ENCODE assay signal across 22 cellular contexts in the genomic region with DNA sequence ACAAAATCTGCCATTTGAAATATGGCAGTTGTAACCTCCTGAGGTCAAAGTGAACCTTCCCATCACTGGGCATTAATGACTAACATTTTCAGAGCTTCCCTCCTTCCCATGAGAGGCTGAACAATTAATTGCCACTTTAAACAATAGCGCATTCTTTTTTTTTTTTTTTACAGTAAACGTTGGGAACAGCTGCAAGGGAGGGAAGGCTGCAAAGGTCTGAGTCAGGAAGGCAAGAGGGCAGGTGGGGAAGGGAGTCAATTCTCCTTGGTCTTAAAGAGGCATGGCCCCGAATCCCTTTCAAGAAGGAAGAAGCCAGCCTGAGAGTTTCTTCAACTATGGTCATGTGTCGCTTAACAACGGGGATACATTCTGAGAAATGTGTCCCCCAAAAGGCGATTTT. TPM values are rescaled to one million over a fixed set of nuclear protein-coding genes. Genes with fewer than 3 reads are reported as not detected.
DNase-seq lines count a peak whose midpoint lies in the region; ATAC-seq and TF ChIP-seq lines count a peak whose summit lies in the region.
"Had no signal": no experiment of that assay in that cellular context is flagged by ENCODE, and none has a peak within 500 bp of the region (broad histone marks: within the 10 kb centered on the region; RNA-seq: fewer than 3 reads in every experiment).

No MANE protein-coding gene starts in this region.

- H3K9me3 ChIP-seq in smooth muscle cell (replicated peaks; ENCODE audit: low read depth) (no peaks in the 10 kb centered on the region), HAP-1 (no peaks in the 10 kb centered on the region)
- H3K9me3 ChIP-seq: tibial nerve had no signal

- H3K4me1 ChIP-seq in smooth muscle cell (ENCODE audit: low read depth): no peaks in the 10 kb centered on the region
- no peaks in the 10 kb centered on the region for H3K4me1 ChIP-seq in HAP-1
- H3K4me1 ChIP-seq: parathyroid adenoma, tibial nerve had no signal

- H3F3A ChIP-seq in smooth muscle cell (ENCODE audit: low read depth): no peaks in the 10 kb centered on the region

- no peaks in the 10 kb centered on the region for H4K20me1 ChIP-seq in smooth muscle cell (ENCODE audit: low read depth)

- H3K9ac ChIP-seq in smooth muscle cell (ENCODE audit: low read depth): no peak overlapping the region
- H3K9ac ChIP-seq: parathyroid adenoma had no signal

- no peaks in the 10 kb centered on the region for H3K79me2 ChIP-seq in smooth muscle cell (ENCODE audit: low read depth)
- H3K79me2 ChIP-seq: parathyroid adenoma had no signal

- in situ Hi-C loops in HAP-1 (cut with MboI; ENCODE audit: low sequenced_read_pairs): no loop called here

- H3K36me3 ChIP-seq in smooth muscle cell (ENCODE audit: low read depth) (no peaks in the 10 kb centered on the region), HAP-1 (replicated peaks) (no peaks in the 10 kb centered on the region)
- H3K36me3 ChIP-seq: cardiac muscle cell, tibial nerve had no signal

- no peak for TF ChIP-seq CTCF in smooth muscle cell (IDR thresholded peaks at IDR 0.05; ENCODE audit: borderline replicate concordance, insufficient read depth, poor library complexity, severe bottlenecking)

- WGBS in smooth muscle cell (ENCODE audit: low lambda C conversion rate): 73% methylated on average over 6 of the region's 6 CpGs

- H2AFZ ChIP-seq in smooth muscle cell (ENCODE audit: low read depth): no peak overlapping the region
- H2AFZ ChIP-seq: parathyroid adenoma, PC-9 had no signal

- peak; percentile 14 to 40 for DNase-seq in NCI-H526 (lab: John Stamatoyannopoulos, UW)
- DNase-seq in NCI-H526 treated with DMSO at 0.1 percent for 48 hours (lab: John Stamatoyannopoulos, UW): no peak
- DNase-seq in NCI-H69 (lab: John Stamatoyannopoulos, UW): peak; percentile 77
- DNase-seq in left kidney (ENCODE audit: low read depth, low spot score): peak; percentile 54
- DNase-seq in smooth muscle cell (lab: John Stamatoyannopoulos, UW; ENCODE audit: unreplicated experiment): no peak
- no peak for DNase-seq in activated CD8-positive, alpha-beta memory T cell treated with anti-CD3 and anti-CD28 coated beads, Interleukin-2, amount 50 U/mL, for 48 hours
- DNase-seq in HAP-1 (ENCODE audit: low spot score in 2 of 2): no peak
- DNase-seq: 8988T; activated CD4-positive, alpha-beta T cell treated with anti-CD3 and anti-CD28 coated beads, Interleukin-2, amount 50 U/mL, for 4 hours; activated T-cell treated with anti-CD3 and anti-CD28 coated beads, Interleukin-2, amount 50 U/mL, for 24 hours; kidney; NCI-H1048; NCI-H446; stimulated activated CD4-positive, alpha-beta T cell treated with anti-CD3 and anti-CD28 coated beads, Interleukin-12 subunit alpha, Interleukin-12 subunit beta, amount 100 ng/mL, for 4 hours; stimulated activated naive CD4-positive, alpha-beta T cell had no signal

- no peak overlapping the region for H3K4me3 ChIP-seq in smooth muscle cell
- no peak overlapping the region for H3K4me3 ChIP-seq in HAP-1
- H3K4me3 ChIP-seq: cardiac muscle cell, PC-9, tibial nerve had no signal

- H3K4me2 ChIP-seq in smooth muscle cell: no peak overlapping the region
- H3K4me2 ChIP-seq: PC-9 had no signal

- H3K27me3 ChIP-seq in smooth muscle cell (ENCODE audit: low read depth) (no peaks in the 10 kb centered on the region), HAP-1 (ENCODE audit: low read depth) (no peaks in the 10 kb centered on the region)
- H3K27me3 ChIP-seq: cardiac muscle cell, tibial nerve had no signal

- H3K27ac ChIP-seq in smooth muscle cell (ENCODE audit: low read depth): peak overlapping the region; percentile 15
- H3K27ac ChIP-seq: C4-2B, cardiac muscle cell, parathyroid adenoma, PC-9, tibial nerve had no signal

- ATAC-seq in HG02642 (IDR thresholded peaks at IDR 0.05; ENCODE audit: poor library complexity, unreplicated experiment): no peak
- ATAC-seq: activated naive CD4-positive, alpha-beta T cell treated with anti-CD3 and anti-CD28 coated beads, Interleukin-2, amount 50 U/mL, for 72 hours had no signal

RNA-seq across cellular contexts. Expression of gene PLEKHG3, which starts 41.0 kb away (rescaled TPM):
- total RNA-seq in smooth muscle cell: 15.6 and 17.6 TPM in 2 replicates
- polyA plus RNA-seq in smooth muscle cell: 18.3 and 21.9 TPM in 2 replicates

Comparison
In these comparisons a context has a peak if more than half of its experiments do, and no peak if none do; other contexts are left out.
1. DNase-seq: peak in NCI-H526 (2 of 2), NCI-H69 (single experiment) and left kidney (single experiment); none in NCI-H526 treated with DMSO at 0.1 percent for 48 hours (single experiment), smooth muscle cell (single experiment), activated CD8-positive, alpha-beta memory T cell treated with anti-CD3 and anti-CD28 coated beads, Interleukin-2, amount 50 U/mL, for 48 hours (single experiment) and HAP-1 (0 of 2).